In genomic region chr5:169583101-169583423, GRCh38 we compare ENCODE assay signal across 8 cellular contexts. TPM values are rescaled to one million over a fixed set of nuclear protein-coding genes. Genes with fewer than 3 reads are reported as not detected.
A peak's percentile ranks its signal among the peaks of the same experiment; 100 is the strongest.
DNase-seq lines count a peak whose midpoint lies in the region; ATAC-seq and TF ChIP-seq lines count a peak whose summit lies in the region.

No MANE protein-coding gene starts in this region.

- in situ Hi-C loops in brain microvascular endothelial cell (cut with HindIII; ENCODE audit: low pct_ligation_motif_present, low sequenced_read_pairs), result no loop called here

- H2AK5ac ChIP-seq in mesenchymal stem cell (ENCODE audit: low read length, severe bottlenecking), result no peak overlapping the region

- 6% methylated on average over 6 of the region's 7 CpGs for WGBS in mesenchymal stem cell

- H3K9me3 ChIP-seq in mesenchymal stem cell (ENCODE audit: control insufficient read depth, low read length), result no peaks in the 10 kb centered on the region

- peak overlapping the region; percentile 67 for H2AFZ ChIP-seq in mesenchymal stem cell (ENCODE audit: low read depth, low read length)

- H2BK5ac ChIP-seq in mesenchymal stem cell (ENCODE audit: low read depth, low read length, poor library complexity, severe bottlenecking), result no peak overlapping the region

- H3K27ac ChIP-seq in brain microvascular endothelial cell (peak overlapping the region; percentile 79), mesenchymal stem cell (ENCODE audit: low read length, poor library complexity, severe bottlenecking) (peak overlapping the region; percentile 65)

- TF ChIP-seq CTCF in brain microvascular endothelial cell (IDR thresholded peaks at IDR 0.05; ENCODE audit: low read depth, low read length, missing control alignments), result no peak
- TF ChIP-seq CTCF in omental fat pad (IDR thresholded peaks at IDR 0.05), result no peak

- peak; percentile 40 for ATAC-seq in GM19452 (IDR thresholded peaks at IDR 0.05; ENCODE audit: unreplicated experiment)
- peak; percentile 61 for ATAC-seq in HG03354 (IDR thresholded peaks at IDR 0.05; ENCODE audit: poor library complexity, severe bottlenecking, unreplicated experiment)
- no peak for ATAC-seq in omental fat pad (ENCODE audit: low FRiP score)

- H3K4me2 ChIP-seq in mesenchymal stem cell (ENCODE audit: low read length, poor library complexity, severe bottlenecking), result peak overlapping the region; percentile 77

- H4K8ac ChIP-seq in mesenchymal stem cell (ENCODE audit: low read length), result peak overlapping the region; percentile 91

- H2BK15ac ChIP-seq in mesenchymal stem cell (ENCODE audit: low read depth, poor library complexity, severe bottlenecking), result no peak overlapping the region

- H3K27me3 ChIP-seq in brain microvascular endothelial cell (replicated peaks), result no peaks in the 10 kb centered on the region
- H3K27me3 ChIP-seq in mesenchymal stem cell (ENCODE audit: control insufficient read depth in 1 of 2, insufficient read depth in 1 of 2, low read length in 2 of 2), result peaks cover 0 to 6% of the 10 kb centered on the region in 2 experiments

- H3K79me1 ChIP-seq in mesenchymal stem cell (replicated peaks; ENCODE audit: low read length, poor library complexity, severe bottlenecking), result peaks cover 3% of the 10 kb centered on the region

- no peak overlapping the region for H2BK120ac ChIP-seq in mesenchymal stem cell (ENCODE audit: low read depth, low read length)

- no peak for DNase-seq in brain microvascular endothelial cell
- no peak for DNase-seq in mesenchymal stem cell
- no peak for DNase-seq in omental fat pad (ENCODE audit: low spot score)
- no peak for DNase-seq in NCI-H1092 (lab: John Stamatoyannopoulos, UW)
- no peak for DNase-seq in mucosa of gallbladder (ENCODE audit: low spot score)
- no peak for DNase-seq in globus pallidus (ENCODE audit: low spot score)

- H3K4me1 ChIP-seq in mesenchymal stem cell (ENCODE audit: control insufficient read depth, insufficient read depth, low read depth, low read length), result no peaks in the 10 kb centered on the region

- no peak overlapping the region for H4K91ac ChIP-seq in mesenchymal stem cell (ENCODE audit: low read length)

- peak overlapping the region; percentile 87 for H3K4me3 ChIP-seq in brain microvascular endothelial cell (ENCODE audit: low read depth, low read length)
- H3K4me3 ChIP-seq in mesenchymal stem cell (ENCODE audit: insufficient read depth in 1 of 2, low read depth in 1 of 2, low read length in 2 of 2), result peak overlapping the region; percentile 58 to 92

- no peak overlapping the region for H3K14ac ChIP-seq in mesenchymal stem cell (ENCODE audit: low read length in 2 of 2)

- H3K9ac ChIP-seq in mesenchymal stem cell (ENCODE audit: low read length), result peak overlapping the region; percentile 95

- peak overlapping the region in 1 of 2 experiments; percentile 55 for H3K4ac ChIP-seq in mesenchymal stem cell (ENCODE audit: low read depth in 1 of 2, low read length in 2 of 2)

- H3K23ac ChIP-seq in mesenchymal stem cell (ENCODE audit: low read length in 2 of 2), result no peak overlapping the region

- H2BK12ac ChIP-seq in mesenchymal stem cell (ENCODE audit: low read length in 2 of 2), result no peak overlapping the region

- H3K36me3 ChIP-seq in brain microvascular endothelial cell (replicated peaks) (no peaks in the 10 kb centered on the region), mesenchymal stem cell (ENCODE audit: control insufficient read depth in 1 of 2, insufficient read depth in 2 of 2, low read depth in 1 of 2, low read length in 2 of 2) (no peaks in the 10 kb centered on the region)

- H3K18ac ChIP-seq in mesenchymal stem cell (ENCODE audit: low read depth in 1 of 2, low read length in 2 of 2), result peak overlapping the region; percentile 49 to 82

RNA-seq across cellular contexts. Expression of gene SPDL1, which starts 0.5 kb away (rescaled TPM):
- polyA plus RNA-seq in mesenchymal stem cell (2013, experiment 1 of 2), result 27.2 TPM
- 25.2 TPM for polyA plus RNA-seq in mesenchymal stem cell (2013, experiment 2 of 2)
- total RNA-seq in omental fat pad (10 to 100 TPM in 1 of 4 donors, 1 to 10 TPM in 3; 5.8 to 16.1 (median 6.3) TPM), mucosa of gallbladder (4.6 TPM)

RNA-seq across cellular contexts. Expression of gene DOCK2, which starts 54.0 kb away (rescaled TPM):
- 1.5 TPM for polyA plus RNA-seq in mesenchymal stem cell (2013, experiment 1 of 2)
- 1.2 TPM for polyA plus RNA-seq in mesenchymal stem cell (2013, experiment 2 of 2)
- total RNA-seq in omental fat pad, result 10 to 100 TPM; 28.4 to 55.6 (median 41.3) TPM
- 21.6 TPM for total RNA-seq in mucosa of gallbladder
